ENCODE assay signal across 25 cellular contexts in genomic region chr16:11985250-11985649, GRCh38. TPM values are rescaled to one million over a fixed set of nuclear protein-coding genes. Genes with fewer than 3 reads are reported as not detected.
"Had no signal": no experiment of that assay in that cellular context is flagged by ENCODE, and none has a peak within 500 bp of the region (broad histone marks: within the 10 kb centered on the region; RNA-seq: fewer than 3 reads in every experiment).

No MANE protein-coding gene starts in this region.

- H3K4me1 ChIP-seq: foreskin keratinocyte, thyroid gland had no signal

- H3K27ac Mint-ChIP-seq: immature natural killer cell, memory B cell, type B pancreatic cell had no signal

- H3K4me1 Mint-ChIP-seq: immature natural killer cell had no signal

- H3K36me3 Mint-ChIP-seq: type B pancreatic cell had no signal

- H3K36me3 ChIP-seq: esophagus muscularis mucosa, left ventricle myocardium inferior, lower lobe of right lung, neutrophil, suprapubic skin, thyroid gland had no signal

- DNase-seq: cortex of kidney; effector memory CD4-positive, alpha-beta T cell; foreskin keratinocyte; immature natural killer cell; kidney; left cardiac atrium; left ventricle myocardium inferior; lower lobe of right lung; midbrain; posterior cingulate gyrus; right cardiac atrium; small intestine; stimulated activated CD4-positive, alpha-beta T cell treated with anti-CD3 and anti-CD28 coated beads, Interleukin-12 subunit alpha, Interleukin-12 subunit beta, amount 100 ng/mL, for 4 hours; stimulated activated naive CD8-positive, alpha-beta T cell treated with anti-CD3 and anti-CD28 coated beads, Interleukin-15, Interleukin-2, amounts not matched to agents 100 U/mL and 50 U/mL, for 24 hours; thyroid gland had no signal

- H3K9me3 Mint-ChIP-seq: immature natural killer cell, memory B cell, type B pancreatic cell had no signal

- ATAC-seq: foreskin keratinocyte; left cardiac atrium; lower lobe of right lung; right cardiac atrium; stimulated activated naive CD8-positive, alpha-beta T cell treated with anti-CD3 and anti-CD28 coated beads, Interleukin-15, Interleukin-2, amounts not matched to agents 100 U/mL and 50 U/mL, for 24 hours had no signal

- H3K27me3 ChIP-seq: esophagus muscularis mucosa, foreskin keratinocyte, neutrophil, suprapubic skin, thyroid gland had no signal

- H3K4me3 Mint-ChIP-seq: immature natural killer cell, memory B cell, type B pancreatic cell had no signal

- FAIRE-seq: endometrium, kidney, small intestine, urothelium cell line had no signal

- H3K27me3 Mint-ChIP-seq: memory B cell, type B pancreatic cell had no signal

- H3K9me3 ChIP-seq: esophagus muscularis mucosa, left ventricle myocardium inferior, lower lobe of right lung, neutrophil, suprapubic skin, thyroid gland had no signal

- H3K4me3 ChIP-seq: esophagus muscularis mucosa, left ventricle myocardium inferior, lower lobe of right lung, suprapubic skin, thyroid gland had no signal

- H3K27ac ChIP-seq: epithelial cell of prostate, esophagus muscularis mucosa, foreskin keratinocyte, left ventricle myocardium inferior, lower lobe of right lung, neutrophil, suprapubic skin, thyroid gland had no signal

RNA-seq across cellular contexts. Expression of gene TNFRSF17, which starts 20.2 kb away (rescaled TPM):
- total RNA-seq: esophagus muscularis mucosa, foreskin keratinocyte, left cardiac atrium, left ventricle myocardium inferior, osteoblast, suprapubic skin had no signal
- polyA plus RNA-seq: foreskin keratinocyte, immature natural killer cell, neural cell, right cardiac atrium had no signal
